Comparison of ENCODE assay signal across 9 cellular contexts in genomic region chr2:17517481-17518211, GRCh38. TPM values are rescaled to one million over a fixed set of nuclear protein-coding genes. Genes with fewer than 3 reads are reported as not detected.
A peak's percentile ranks its signal among the peaks of the same experiment; 100 is the strongest.
DNase-seq lines count a peak whose midpoint lies in the region; ATAC-seq and TF ChIP-seq lines count a peak whose summit lies in the region.
"Had no signal": no experiment of that assay in that cellular context is flagged by ENCODE, and none has a peak within 500 bp of the region (broad histone marks: within the 10 kb centered on the region; RNA-seq: fewer than 3 reads in every experiment).

No MANE protein-coding gene starts in this region.

- H3K9me3 ChIP-seq in SJCRH30 (replicated peaks) (no peaks in the 10 kb centered on the region), iPS-18c (ENCODE audit: control insufficient read depth, insufficient read depth, low read length) (no peaks in the 10 kb centered on the region), tibial nerve (no peaks in the 10 kb centered on the region)

- TF ChIP-seq CTCF in GM12864 (IDR thresholded peaks at IDR 0.05; ENCODE audit: low read depth, low read length, missing control alignments) (no peak), tibial nerve (IDR thresholded peaks at IDR 0.05) (no peak)

- WGBS in tibial nerve, 2 donors = 29 to 38% methylated on average over 8 of the region's 8 CpGs

- no peak for TF ChIP-seq POLR2A in tibial nerve (IDR thresholded peaks at IDR 0.05)

- no peak for DNase-seq in GM12864 (ENCODE audit: low read depth)
- DNase-seq in SJCRH30 = no peak
- DNase-seq in tibial nerve (ENCODE audit: low spot score in 2 of 2) = no peak
- no peak for DNase-seq in NCI-H2029 treated with DMSO at 0.1 percent for 48 hours (lab: John Stamatoyannopoulos, UW)
- DNase-seq in ecto neural progenitor cell (ENCODE audit: low spot score) = no peak
- no peak for DNase-seq in NCI-H2107 (lab: John Stamatoyannopoulos, UW)

- H3K27ac ChIP-seq in SJCRH30 = no peak overlapping the region
- peak overlapping the region in 2 of 4 donors; percentile 37 to 80 for H3K27ac ChIP-seq in tibial nerve
- H3K27ac ChIP-seq: HL-60 had no signal

- H3K4me1 ChIP-seq in SJCRH30 (no peaks in the 10 kb centered on the region; the same call in 1 of the 2 replicates), tibial nerve (peaks cover 0 to 11% (median 3%) of the 10 kb centered on the region in 4 donors)

- no peak for TF ChIP-seq EP300 in tibial nerve (IDR thresholded peaks at IDR 0.05)

- no peaks in the 10 kb centered on the region for H3K27me3 ChIP-seq in SJCRH30
- no peaks in the 10 kb centered on the region for H3K27me3 ChIP-seq in tibial nerve

- H3K36me3 ChIP-seq in SJCRH30 = no peaks in the 10 kb centered on the region
- no peaks in the 10 kb centered on the region for H3K36me3 ChIP-seq in tibial nerve

- peak; percentile 20 for ATAC-seq in HG02571 (IDR thresholded peaks at IDR 0.05; ENCODE audit: unreplicated experiment)

- H3K4me3 ChIP-seq in GM12864 (ENCODE audit: low read depth, low read length) (peak overlapping the region; percentile 65), SJCRH30 (peak overlapping the region; percentile 59), iPS-18c (ENCODE audit: insufficient read depth, low read depth, low read length) (peak overlapping the region; percentile 49), tibial nerve (peak overlapping the region; percentile 34 to 59 (median 38))

RNA-seq across cellular contexts. Expression of gene RAD51AP2, which starts 0.6 kb away (rescaled TPM):
- total RNA-seq in SJCRH30 (2014; rRNA removed; shearing (Covaris generic)) = 0.02 TPM in 1 of 2 replicates, not detected in the other
- total RNA-seq in tibial nerve = not detected

RNA-seq across cellular contexts. Expression of gene VSNL1, which starts 22.9 kb away (rescaled TPM):
- total RNA-seq in SJCRH30 (2014; rRNA removed; shearing (Covaris generic)) = not detected in 2 replicates
- total RNA-seq in tibial nerve = 1 to 10 TPM in 1 of 4 donors, under 1 TPM in 1, not detected in 2; 0.63 to 1.2 TPM
